In the genomic region with DNA sequence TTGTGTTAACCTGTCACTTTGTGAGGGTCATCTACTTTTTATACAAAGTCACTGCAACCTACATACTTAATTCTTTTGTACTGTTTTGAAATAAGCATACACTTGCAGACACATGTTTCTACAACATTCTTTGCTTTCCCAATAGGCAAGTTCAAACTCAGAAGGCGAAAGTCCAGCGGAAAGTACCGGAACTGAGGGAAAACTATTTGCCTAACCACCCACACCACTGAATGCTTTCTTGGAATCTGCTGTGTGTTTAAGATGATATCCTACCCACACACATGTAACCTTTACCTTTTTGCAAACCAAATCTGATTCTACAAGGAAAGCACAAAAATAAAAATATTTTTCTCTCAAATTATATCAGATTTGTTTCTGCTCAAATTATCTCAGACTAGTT, we compare ENCODE assay signal across 1 cellular context.
TF ChIP-seq lines count a peak whose summit lies in the region.

No MANE protein-coding gene starts in this region.

TF ChIP-seq in K562, 482 proteins besides CTCF, POLR2A, EP300 and RAD21:
- TF ChIP-seq FOXA3 (CRISPR knock-in tag; conservative IDR thresholded peaks at IDR 0.05 in 1 of 2, IDR thresholded peaks at IDR 0.05 in 1 of 2) (peak in 1 of 2 experiments; percentile 36; a peak in 1 of 4 replicates), ZNF76 (CRISPR knock-in tag; IDR thresholded peaks at IDR 0.05; ENCODE audit: borderline replicate concordance) (no peak)
